9 cellular contexts compared by ENCODE assay signal in the genomic region with DNA sequence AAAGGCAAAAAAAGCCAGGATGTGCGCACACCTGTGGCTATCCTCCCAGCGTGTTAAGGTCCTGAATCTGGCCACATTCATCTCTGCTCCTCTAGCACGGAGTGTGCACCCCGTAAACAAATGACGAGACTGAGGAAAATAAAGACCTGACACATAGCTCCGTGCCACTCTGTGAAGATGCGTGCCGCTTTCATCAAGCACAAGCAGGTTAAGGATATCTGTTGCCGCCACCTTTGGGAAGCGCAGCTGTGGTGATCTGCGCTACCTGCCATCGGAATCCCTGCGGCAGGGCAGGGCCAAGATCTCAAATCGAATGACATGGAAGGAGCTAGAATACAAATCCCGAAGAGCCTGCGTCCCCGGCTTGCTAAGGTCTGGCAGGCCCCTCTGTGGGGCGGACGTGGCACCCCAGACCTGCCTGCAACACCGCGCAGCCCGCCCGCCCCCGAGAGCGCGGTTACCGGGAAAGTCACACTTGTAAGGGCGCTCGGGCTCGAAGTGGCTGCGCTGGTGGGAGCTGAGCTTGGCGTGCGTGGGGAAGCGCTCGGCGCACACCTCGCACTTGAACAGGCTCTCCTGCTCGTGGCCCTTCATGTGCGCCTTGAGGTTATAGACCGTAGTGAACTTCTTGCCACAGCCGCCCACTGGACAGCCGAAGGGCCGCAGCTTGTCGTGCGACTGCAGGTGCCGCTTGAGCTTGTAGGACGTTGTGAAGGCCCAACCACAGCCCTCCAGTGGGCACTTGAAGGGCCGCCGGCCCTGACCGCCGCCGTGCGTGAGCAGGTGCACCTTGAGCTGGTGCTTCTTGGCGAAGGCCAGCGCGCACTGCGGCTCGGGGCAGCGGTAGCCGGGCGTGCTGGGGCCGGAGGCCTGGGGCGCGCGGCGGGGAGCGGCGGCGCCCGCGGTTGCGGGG. TPM values are rescaled to one million over a fixed set of nuclear protein-coding genes. Genes with fewer than 3 reads are reported as not detected.
DNase-seq lines count a peak whose midpoint lies in the region; ATAC-seq, FAIRE-seq and TF ChIP-seq lines count a peak whose summit lies in the region.
"Had no signal": no experiment of that assay in that cellular context is flagged by ENCODE, and none has a peak within 500 bp of the region (broad histone marks: within the 10 kb centered on the region; RNA-seq: fewer than 3 reads in every experiment).

No MANE protein-coding gene starts in this region.

- H3K4me1 Mint-ChIP-seq in T-cell: peaks cover 42 to 53% (median 49%) of the 10 kb centered on the region in 3 donors

- ATAC-seq in GM19452 (IDR thresholded peaks at IDR 0.05; ENCODE audit: unreplicated experiment) (peak; percentile 16), HG03460 (IDR thresholded peaks at IDR 0.05; ENCODE audit: unreplicated experiment) (peak; percentile 23), T-cell (replicated peaks in 1 of 4) (no peak)

- no peaks in the 10 kb centered on the region for H3K9me2 ChIP-seq in DOHH2 (replicated peaks; ENCODE audit: control insufficient read depth, low read length)

- TF ChIP-seq CTCF in DOHH2 (IDR thresholded peaks at IDR 0.05; ENCODE audit: low read depth, low read length, poor library complexity, severe bottlenecking): peak; percentile 8
- no peak for TF ChIP-seq CTCF in bronchial epithelial cell (IDR thresholded peaks at IDR 0.05; ENCODE audit: insufficient read depth, low read length, severe bottlenecking)

- peaks cover 50% of the 10 kb centered on the region for H3K36me3 ChIP-seq in DOHH2 (ENCODE audit: control insufficient read depth, low read length)
- peaks cover 10% of the 10 kb centered on the region for H3K36me3 ChIP-seq in bronchial epithelial cell (ENCODE audit: control insufficient read depth, insufficient read depth, low read length)

- H3K79me2 ChIP-seq in DOHH2 (ENCODE audit: control insufficient read depth, low read length): peaks cover 54% of the 10 kb centered on the region

- peaks cover 26% of the 10 kb centered on the region for H3K4me1 ChIP-seq in DOHH2 (ENCODE audit: control insufficient read depth, low read length)

- no peaks in the 10 kb centered on the region for H3K9me3 ChIP-seq in DOHH2 (ENCODE audit: control insufficient read depth, insufficient read depth, low read length)

- H3K27me3 Mint-ChIP-seq in T-cell: no peaks in the 10 kb centered on the region

- H3K36me3 Mint-ChIP-seq in T-cell: peaks cover 27% of the 10 kb centered on the region

- no peak overlapping the region for H3K27ac ChIP-seq in DOHH2 (ENCODE audit: low read depth, low read length)

- H3F3A ChIP-seq in DOHH2 (ENCODE audit: control insufficient read depth, insufficient read depth): 0 out of 2 replicates have a peak, but pooled peaks cover 2% of the 10 kb centered on the region

- peak overlapping the region; percentile 78 for H3K4me3 ChIP-seq in DOHH2 (ENCODE audit: low read length)
- H3K4me3 ChIP-seq in bronchial epithelial cell (ENCODE audit: low read depth, low read length): peak overlapping the region; percentile 48

- CTCF ChIA-PET in T-cell (lab: Charles Lee): interaction anchor here in 1 of 2 donors (0.6 kb wide), 1 partner anchor 551 kb away, joined by 3 read pairs; no protein-coding TSS in a partner anchor

- H4K20me1 ChIP-seq in DOHH2 (ENCODE audit: control insufficient read depth, insufficient read depth, low read depth, low read length): peaks cover 20% of the 10 kb centered on the region

- peak overlapping the region; percentile 71 to 91 (median 87) for H3K4me3 Mint-ChIP-seq in T-cell

- DNase-seq in T-cell (peak in 20 of 34 experiments; percentile 2 to 40 (median 20)), bronchial epithelial cell (ENCODE audit: low read depth) (peak; percentile 23), left kidney (ENCODE audit: low read depth, low spot score) (peak; percentile 81), dedifferentiated amniotic fluid mesenchymal stem cell (ENCODE audit: extremely low spot score) (no peak)
- DNase-seq in stimulated activated CD4-positive, alpha-beta T cell treated with anti-CD3 and anti-CD28 coated beads, TNF-alpha, amount 100 ng/mL, for 24 hours (ENCODE audit: low read depth in 3 of 3): peak; percentile 4 to 42 (median 14)

- no peaks in the 10 kb centered on the region for H3K27me3 ChIP-seq in DOHH2 (ENCODE audit: control insufficient read depth, low read length)
- H3K27me3 ChIP-seq in bronchial epithelial cell (ENCODE audit: control insufficient read depth, insufficient read depth, low read length): no peaks in the 10 kb centered on the region

- H3K9me3 Mint-ChIP-seq in T-cell: no peaks in the 10 kb centered on the region

- no peak for FAIRE-seq in bronchial epithelial cell (lab: Jason Lieb, UNC)
- FAIRE-seq: frontal cortex had no signal

- H3K4me2 ChIP-seq in DOHH2 (ENCODE audit: low read length): peak overlapping the region; percentile 62

- POLR2A ChIA-PET in T-cell (lab: Charles Lee): interaction anchor here (0.6 kb wide), 3 partner anchors 49 to 558 kb away, joined by 3 to 4 read pairs (median 4); no protein-coding TSS in a partner anchor

- peak overlapping the region; percentile 61 to 74 for H3K27ac Mint-ChIP-seq in T-cell

RNA-seq across cellular contexts. Expression of a gene that starts 0.9 kb away (rescaled TPM):
- total RNA-seq in T-cell: 10 to 100 TPM; 57.6 to 68.7 (median 61.8) TPM
- total RNA-seq in bronchial epithelial cell: 21.9 and 23.3 TPM in 2 replicates

RNA-seq across cellular contexts. Expression of a gene that starts 42.8 kb away (rescaled TPM):
- total RNA-seq in T-cell (under 1 TPM in 1 of 5 donors, not detected in 4; 0.09 TPM), bronchial epithelial cell (not detected in 2 replicates)
- total RNA-seq: frontal cortex had no signal

RNA-seq across cellular contexts. Expression of a gene that starts 49.2 kb away (rescaled TPM):
- total RNA-seq in T-cell: under 1 TPM in 1 of 5 donors, not detected in 4; 0.20 TPM
- total RNA-seq in bronchial epithelial cell: not detected in 2 replicates

Comparison
In these comparisons a context has a peak if more than half of its experiments do, and no peak if none do; other contexts are left out.
1. ATAC-seq: peak in GM19452 (single experiment) and HG03460 (single experiment); none in T-cell (0 of 4).